Comparison of ENCODE assay signal across 12 cellular contexts in genomic region chr5:91271999-91272398, GRCh38.
DNase-seq lines count a peak whose midpoint lies in the region; ATAC-seq, FAIRE-seq and TF ChIP-seq lines count a peak whose summit lies in the region.
"Had no signal": no experiment of that assay in that cellular context is flagged by ENCODE, and none has a peak within 500 bp of the region (broad histone marks: within the 10 kb centered on the region; RNA-seq: fewer than 3 reads in every experiment).

No MANE protein-coding gene starts in this region.

- H3K4me2 ChIP-seq in H9 (ENCODE audit: insufficient read depth, insufficient read length, low read length): no peak overlapping the region

- peaks cover 2 to 4% of the 10 kb centered on the region in 2 experiments; a peak in 2 of 5 replicates for H3K9me3 Mint-ChIP-seq in H9

- H3K23ac ChIP-seq in H9 (ENCODE audit: insufficient read length, low read depth, low read length): no peak overlapping the region

- H2BK15ac ChIP-seq in H9 (ENCODE audit: low read depth, low read length): no peak overlapping the region

- H2BK20ac ChIP-seq in H9 (ENCODE audit: low read depth, low read length, poor library complexity, severe bottlenecking): no peak overlapping the region

- no peak overlapping the region for H3K14ac ChIP-seq in H9 (ENCODE audit: insufficient read depth, low read length)

- FAIRE-seq in GM18507 (lab: Jason Lieb, UNC) (peak; percentile 54), D721Med (lab: Jason Lieb, UNC) (no peak)
- FAIRE-seq: TTC549 had no signal

- no peak overlapping the region for H3K4me3 Mint-ChIP-seq in H9

- no peaks in the 10 kb centered on the region for H3K9me3 ChIP-seq in H9 (ENCODE audit: control insufficient read depth, low read depth, low read length)

- H3T11ph ChIP-seq in H9 (ENCODE audit: low read length): no peak overlapping the region

- H4K5ac ChIP-seq in H9 (ENCODE audit: insufficient read length, low read depth, low read length): no peak overlapping the region

- H2BK120ac ChIP-seq in H9 (ENCODE audit: low read depth, low read length, poor library complexity, severe bottlenecking): no peak overlapping the region

- H4K91ac ChIP-seq in H9 (ENCODE audit: insufficient read length, low read depth, low read length): no peak overlapping the region

- no peak overlapping the region for H3K27ac Mint-ChIP-seq in H9

- no peaks in the 10 kb centered on the region for H3K36me3 Mint-ChIP-seq in H9 (ENCODE audit: insufficient read depth in 1 of 3, low read depth in 3 of 3)

- H3K56ac ChIP-seq in H9 (ENCODE audit: insufficient read length, low read depth, low read length): no peak overlapping the region

- no peaks in the 10 kb centered on the region for H3K4me1 ChIP-seq in H9 (ENCODE audit: insufficient read depth, low read length)

- H3K9ac ChIP-seq in H9 (ENCODE audit: extremely low read depth, insufficient read length, low read length): no peak overlapping the region

- H4K8ac ChIP-seq in H9 (replicated peaks; ENCODE audit: insufficient read length, low read depth, low read length): no peak overlapping the region

- H3K79me2 ChIP-seq in H9 (ENCODE audit: insufficient read depth, low read length): no peaks in the 10 kb centered on the region

- DNase-seq in GM18507 (ENCODE audit: extremely low spot score, insufficient read length, low read depth): no peak
- DNase-seq in activated effector memory CD4-positive, alpha-beta T cell treated with anti-CD3 and anti-CD28 coated beads, Interleukin-2, amount 50 U/mL, for 16 hours: no peak
- no peak for DNase-seq in SW480 (ENCODE audit: low spot score)
- DNase-seq in H9: no peak
- DNase-seq in D721Med (ENCODE audit: insufficient read length, low spot score): no peak
- DNase-seq: EL; GOT3; stimulated activated CD4-positive, alpha-beta T cell treated with anti-CD3 and anti-CD28 coated beads, Interleukin-4, amount 100 ng/mL, for 24 hours had no signal

- no peak overlapping the region for H3K4ac ChIP-seq in H9 (ENCODE audit: low read depth, low read length)

- TF ChIP-seq CTCF in H9 (conservative IDR thresholded peaks at IDR 0.05) (no peak), D721Med (IDR thresholded peaks at IDR 0.05; ENCODE audit: insufficient read depth, missing control alignments) (no peak)

- no peaks in the 10 kb centered on the region for H4K20me1 ChIP-seq in H9 (ENCODE audit: control insufficient read depth, insufficient read depth, insufficient read length)

- no peaks in the 10 kb centered on the region for H3K23me2 ChIP-seq in H9 (ENCODE audit: insufficient read length, low read depth, low read length, poor library complexity, severe bottlenecking)

- H3K18ac ChIP-seq in H9 (ENCODE audit: insufficient read length, low read depth, low read length): no peak overlapping the region

- peaks cover 7 to 8% of the 10 kb centered on the region in 2 experiments; a peak in 3 of 4 replicates for H3K4me1 Mint-ChIP-seq in H9

- no peak overlapping the region for H2AFZ ChIP-seq in H9 (ENCODE audit: low read length)

- H3K27me3 Mint-ChIP-seq in H9 (ENCODE audit: low read depth): no peaks in the 10 kb centered on the region

- no peaks in the 10 kb centered on the region for H3K79me1 ChIP-seq in H9 (ENCODE audit: insufficient read depth, low read depth, low read length, poor library complexity, severe bottlenecking)

- ATAC-seq in GM21367 (IDR thresholded peaks at IDR 0.05; ENCODE audit: unreplicated experiment) (peak; percentile 50), HG02970 (IDR thresholded peaks at IDR 0.05; ENCODE audit: low FRiP score, unreplicated experiment) (peak; percentile 41), HG03565 (IDR thresholded peaks at IDR 0.05; ENCODE audit: unreplicated experiment) (peak; percentile 51)

- no peak overlapping the region for H3K27ac ChIP-seq in H9 (ENCODE audit: insufficient read length, low read depth, low read length)

- no peak overlapping the region for H2AK5ac ChIP-seq in H9 (ENCODE audit: insufficient read length, low read length)

- no peaks in the 10 kb centered on the region for H3K27me3 ChIP-seq in H9 (ENCODE audit: insufficient read depth, low read length)

- H2BK12ac ChIP-seq in H9 (ENCODE audit: insufficient read length, low read depth, low read length): no peak overlapping the region

- H2BK5ac ChIP-seq in H9 (ENCODE audit: insufficient read length, low read length): no peak overlapping the region
